ENCODE assay signal across 31 cellular contexts in the genomic region with DNA sequence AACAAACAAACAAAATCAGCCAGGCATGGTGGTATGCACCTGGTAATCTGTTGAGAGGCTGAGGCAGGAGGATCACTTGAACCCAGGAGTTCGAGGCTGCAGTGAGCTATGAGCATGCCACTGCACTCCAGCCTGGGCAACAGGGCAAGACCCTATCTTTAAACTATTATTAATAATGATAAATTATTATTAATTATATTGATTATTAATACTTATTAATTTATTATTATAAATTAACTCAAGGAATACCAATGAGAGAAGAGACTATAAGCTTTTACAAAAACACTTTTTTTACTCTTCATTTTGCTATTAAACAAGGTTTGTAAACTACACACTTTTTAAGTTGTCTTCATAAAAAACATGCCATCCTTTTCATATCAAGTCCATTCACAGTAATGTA.
"Had no signal": no experiment of that assay in that cellular context is flagged by ENCODE, and none has a peak within 500 bp of the region (broad histone marks: within the 10 kb centered on the region; RNA-seq: fewer than 3 reads in every experiment).

No MANE protein-coding gene starts in this region.

- ATAC-seq: left colon; left lung; lower lobe of right lung; naive thymus-derived CD8-positive, alpha-beta T cell; pancreas; right cardiac atrium; sciatic nerve had no signal

- H3K4me3 Mint-ChIP-seq: immature natural killer cell; nephron; neural crest cell; stimulated activated naive CD8-positive, alpha-beta T cell treated with anti-CD3 and anti-CD28 coated beads, Interleukin-15, Interleukin-2, amounts not matched to agents 100 ng/mL and 50 ng/mL, for 24 hours; type B pancreatic cell had no signal

- H3K4me3 ChIP-seq: left lung, lower lobe of right lung, pancreas, prostate gland, skin epidermis, suprapubic skin, thoracic aorta, tibial artery, uterus had no signal

- H3K27me3 Mint-ChIP-seq: naive thymus-derived CD8-positive, alpha-beta T cell; stimulated activated naive CD8-positive, alpha-beta T cell treated with anti-CD3 and anti-CD28 coated beads, Interleukin-15, Interleukin-2, amounts not matched to agents 100 ng/mL and 50 ng/mL, for 24 hours; type B pancreatic cell had no signal

- H3K27ac ChIP-seq: left lung, lower lobe of right lung, pancreas, prostate gland, skin epidermis, suprapubic skin, thoracic aorta, tibial artery, uterus had no signal

- H3K9me3 Mint-ChIP-seq: immature natural killer cell, nephron had no signal

- FAIRE-seq: islet of Langerhans, kidney, pancreas had no signal

- H3K9me3 ChIP-seq: left lung, lower lobe of right lung, pancreas, prostate gland, suprapubic skin, thoracic aorta, tibial artery, uterus had no signal

- H3K36me3 ChIP-seq: left lung, lower lobe of right lung, pancreas, prostate gland, suprapubic skin, thoracic aorta, uterus had no signal

- H3K27ac Mint-ChIP-seq: nephron; stimulated activated naive CD8-positive, alpha-beta T cell treated with anti-CD3 and anti-CD28 coated beads, Interleukin-15, Interleukin-2, amounts not matched to agents 100 ng/mL and 50 ng/mL, for 24 hours; type B pancreatic cell had no signal

- H3K27me3 ChIP-seq: left lung, pancreas, suprapubic skin, tibial artery, uterus had no signal

- H3K4me1 ChIP-seq: prostate gland had no signal

- DNase-seq: hypothalamus; immature natural killer cell; kidney; left colon; left lung; lower lobe of right lung; mammary epithelial cell; mesenchymal stem cell; naive thymus-derived CD8-positive, alpha-beta T cell; nucleus accumbens; pancreas; posterior cingulate gyrus; retina; right cardiac atrium; stimulated activated CD4-positive, alpha-beta T cell treated with anti-CD3 and anti-CD28 coated beads, Interleukin-12 subunit alpha, Interleukin-12 subunit beta, amount 100 ng/mL, for 4 hours; stimulated activated CD4-positive, alpha-beta T cell treated with anti-CD3 and anti-CD28 coated beads, Interleukin-15, amount 100 ng/mL, for 24 hours; stimulated activated CD4-positive, alpha-beta T cell treated with anti-CD3 and anti-CD28 coated beads, Interleukin-2, amount 100 ng/mL, for 24 hours; stimulated activated CD4-positive, alpha-beta T cell treated with anti-CD3 and anti-CD28 coated beads, Interleukin-4, amount 100 ng/mL, for 1 hour; stimulated activated naive CD4-positive, alpha-beta T cell; tibial artery; uterus had no signal
